ENCODE assay signal across 30 cellular contexts in the genomic region with DNA sequence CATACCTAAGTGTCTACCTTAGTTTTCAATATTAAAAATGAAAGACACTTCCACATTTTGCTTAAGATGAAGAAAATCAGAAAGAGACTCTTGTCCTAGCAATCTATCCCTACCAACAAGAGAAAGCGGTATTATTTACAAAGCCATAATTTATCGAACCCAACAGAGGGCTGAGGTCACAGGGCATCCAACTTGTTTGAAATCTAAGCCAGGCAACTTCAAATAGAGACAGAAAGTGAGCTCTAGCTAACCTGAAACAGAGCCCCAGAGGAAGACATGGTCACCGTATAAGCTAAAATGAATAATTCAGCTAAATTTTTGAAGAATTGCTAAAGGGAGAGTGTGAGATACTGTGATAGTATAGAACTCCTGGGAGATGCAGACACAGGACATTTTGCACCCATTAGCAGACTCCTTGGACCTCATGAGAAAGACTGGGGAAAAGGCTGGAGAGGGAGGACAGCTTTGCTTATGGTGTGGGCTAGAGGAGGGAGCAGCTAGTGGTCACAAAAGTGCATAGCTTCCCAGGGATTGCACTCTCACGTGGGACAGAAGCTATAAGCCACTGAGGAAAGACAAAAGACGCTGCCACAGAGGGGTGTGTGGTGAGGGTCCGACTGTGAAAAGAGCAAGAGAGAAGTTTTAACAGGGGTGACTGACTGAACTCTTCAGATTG.
"Had no signal": no experiment of that assay in that cellular context is flagged by ENCODE, and none has a peak within 500 bp of the region (broad histone marks: within the 10 kb centered on the region; RNA-seq: fewer than 3 reads in every experiment).

No MANE protein-coding gene starts in this region.

- H2AFZ ChIP-seq: hepatocyte had no signal

- H3K4me3 ChIP-seq: colonic mucosa, esophagus muscularis mucosa, gastroesophageal sphincter, heart left ventricle, hepatocyte, lung, mucosa of descending colon, prostate gland, right atrium auricular region, skin epidermis, spleen, suprapubic skin, transverse colon, upper lobe of right lung, uterus had no signal

- ATAC-seq: foreskin keratinocyte; gastroesophageal sphincter; heart left ventricle; left colon; mucosa of descending colon; natural killer cell treated with Interleukin-12 subunit alpha and Interleukin-12 subunit beta and Interleukin-15 and Interleukin-18, amount 100 ng/mL, for 72 hours; stimulated activated memory B cell treated with anti-CD40 and anti-IgM and Interleukin-4, amounts not matched to agents 10 μg/mL and 1 μg/mL and 100 μg/mL, for 72 hours; upper lobe of right lung had no signal

- H3K9me3 ChIP-seq: colonic mucosa, esophagus muscularis mucosa, prostate gland, right atrium auricular region, suprapubic skin, transverse colon, upper lobe of right lung, uterus had no signal

- H3K4me2 ChIP-seq: hepatocyte had no signal

- H3K27me3 ChIP-seq: colonic mucosa, esophagus muscularis mucosa, foreskin keratinocyte, gastroesophageal sphincter, heart left ventricle, hepatocyte, right atrium auricular region, spleen, suprapubic skin, transverse colon, upper lobe of right lung, uterus had no signal

- H3K4me3 Mint-ChIP-seq: dendritic cell treated with granulocyte-macrophage colony-stimulating factor and Interleukin-4, amounts not matched to agents 40 ng/mL and 50 ng/mL, for 4 days; immature natural killer cell; memory B cell; mesothelial cell of epicardium; naive B cell; natural killer cell treated with Interleukin-12 subunit alpha and Interleukin-12 subunit beta and Interleukin-15 and Interleukin-18, amount 100 ng/mL, for 72 hours; stimulated activated memory B cell treated with anti-CD40 and anti-IgM and Interleukin-4, amounts not matched to agents 10 μg/mL and 1 μg/mL and 100 μg/mL, for 72 hours; stimulated activated naive CD8-positive, alpha-beta T cell treated with anti-CD3 and anti-CD28 coated beads, Interleukin-15, Interleukin-2, amounts not matched to agents 100 ng/mL and 50 ng/mL, for 24 hours had no signal

- H3K27ac Mint-ChIP-seq: dendritic cell treated with granulocyte-macrophage colony-stimulating factor and Interleukin-4, amounts not matched to agents 40 ng/mL and 50 ng/mL, for 4 days; immature natural killer cell; memory B cell; mesothelial cell of epicardium; naive B cell; natural killer cell treated with Interleukin-12 subunit alpha and Interleukin-12 subunit beta and Interleukin-15 and Interleukin-18, amount 100 ng/mL, for 72 hours; stimulated activated memory B cell treated with anti-CD40 and anti-IgM and Interleukin-4, amounts not matched to agents 10 μg/mL and 1 μg/mL and 100 μg/mL, for 72 hours; stimulated activated naive CD8-positive, alpha-beta T cell treated with anti-CD3 and anti-CD28 coated beads, Interleukin-15, Interleukin-2, amounts not matched to agents 100 ng/mL and 50 ng/mL, for 24 hours had no signal

- H3K36me3 ChIP-seq: colonic mucosa, esophagus muscularis mucosa, gastroesophageal sphincter, heart left ventricle, prostate gland, right atrium auricular region, spleen, suprapubic skin, transverse colon, upper lobe of right lung, uterus had no signal

- H3K4me1 ChIP-seq: colonic mucosa, esophagus muscularis mucosa, foreskin keratinocyte, gastroesophageal sphincter, heart left ventricle, prostate gland, right atrium auricular region, spleen, suprapubic skin, transverse colon, upper lobe of right lung, uterus had no signal

- H3K79me2 ChIP-seq: hepatocyte had no signal

- DNase-seq: colonic mucosa; effector CD8-positive, alpha-beta T cell; foreskin keratinocyte; heart left ventricle; immature natural killer cell; islet precursor cell; kidney glomerular epithelial cell; left colon; mucosa of descending colon; naive B cell; nucleus accumbens; spleen; stimulated activated CD4-positive, alpha-beta T cell treated with anti-CD3 and anti-CD28 coated beads, Interleukin-4, amount 100 ng/mL, for 4 hours; transverse colon; upper lobe of right lung; uterus had no signal

- H3K27ac ChIP-seq: colonic mucosa, esophagus muscularis mucosa, foreskin keratinocyte, gastroesophageal sphincter, heart left ventricle, hepatocyte, prostate gland, right atrium auricular region, skin epidermis, spleen, suprapubic skin, transverse colon, upper lobe of right lung, uterus had no signal

- H3K36me3 Mint-ChIP-seq: immature natural killer cell; memory B cell; mesothelial cell of epicardium; naive B cell; natural killer cell treated with Interleukin-12 subunit alpha and Interleukin-12 subunit beta and Interleukin-15 and Interleukin-18, amount 100 ng/mL, for 72 hours; stimulated activated memory B cell treated with anti-CD40 and anti-IgM and Interleukin-4, amounts not matched to agents 10 μg/mL and 1 μg/mL and 100 μg/mL, for 72 hours had no signal

- H3K4me1 Mint-ChIP-seq: immature natural killer cell; memory B cell; mesothelial cell of epicardium; naive B cell; stimulated activated memory B cell treated with anti-CD40 and anti-IgM and Interleukin-4, amounts not matched to agents 10 μg/mL and 1 μg/mL and 100 μg/mL, for 72 hours had no signal

- H3K27me3 Mint-ChIP-seq: dendritic cell treated with granulocyte-macrophage colony-stimulating factor and Interleukin-4, amounts not matched to agents 40 ng/mL and 50 ng/mL, for 4 days; memory B cell; naive B cell; natural killer cell treated with Interleukin-12 subunit alpha and Interleukin-12 subunit beta and Interleukin-15 and Interleukin-18, amount 100 ng/mL, for 72 hours; stimulated activated memory B cell treated with anti-CD40 and anti-IgM and Interleukin-4, amounts not matched to agents 10 μg/mL and 1 μg/mL and 100 μg/mL, for 72 hours; stimulated activated naive CD8-positive, alpha-beta T cell treated with anti-CD3 and anti-CD28 coated beads, Interleukin-15, Interleukin-2, amounts not matched to agents 100 ng/mL and 50 ng/mL, for 24 hours had no signal
